8 cellular contexts compared by ENCODE assay signal in the genomic region with DNA sequence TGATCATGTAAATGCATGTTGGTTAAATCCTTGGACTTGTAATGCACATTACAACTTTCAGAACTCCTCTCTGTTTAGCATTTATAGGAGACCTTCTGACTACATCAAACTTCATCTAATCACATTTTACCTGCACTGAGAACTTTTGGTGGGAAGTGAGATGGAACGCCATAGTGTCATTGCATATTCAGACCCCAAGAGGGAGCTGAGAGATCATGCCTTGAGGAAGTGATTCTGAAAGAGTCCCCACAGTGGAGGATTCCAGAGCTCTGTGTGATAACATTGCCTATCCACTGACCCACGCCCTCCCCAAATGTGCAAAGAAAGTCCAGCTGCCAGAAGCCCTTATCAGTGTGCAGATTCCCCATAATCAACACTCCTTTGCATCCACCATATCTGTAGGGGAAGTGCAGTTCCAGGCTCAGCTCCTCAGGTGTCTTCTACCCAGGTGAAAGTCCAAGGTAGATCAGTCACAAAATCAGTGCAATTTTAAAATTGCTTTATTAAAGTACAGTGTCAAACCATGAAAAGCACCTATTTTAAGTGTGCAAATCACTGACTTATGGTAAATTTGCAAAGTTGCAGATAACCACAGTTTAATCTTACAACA.
A peak's percentile ranks its signal among the peaks of the same experiment; 100 is the strongest.
DNase-seq lines count a peak whose midpoint lies in the region; ATAC-seq, FAIRE-seq and TF ChIP-seq lines count a peak whose summit lies in the region.

No MANE protein-coding gene starts in this region.

- H3K36me3 ChIP-seq in bronchial epithelial cell (ENCODE audit: control insufficient read depth, insufficient read depth, low read length) (no peaks in the 10 kb centered on the region), lower lobe of right lung (no peaks in the 10 kb centered on the region), OCI-LY7 (ENCODE audit: insufficient read depth, low read length) (no peaks in the 10 kb centered on the region)

- no peak overlapping the region for H3K4me2 ChIP-seq in OCI-LY7 (ENCODE audit: low read length)

- ATAC-seq in lower lobe of right lung: peak; percentile 56 to 75

- no peaks in the 10 kb centered on the region for H3K9me3 ChIP-seq in lower lobe of right lung
- H3K9me3 ChIP-seq in OCI-LY7 (ENCODE audit: low read length): no peaks in the 10 kb centered on the region

- POLR2A ChIA-PET in AG04449 (lab: Yijun Ruan, JAX) (interaction anchor here (0.6 kb wide), 1 partner anchor 27 kb away, joined by 3 read pairs; no protein-coding TSS in a partner anchor), OCI-LY7 (lab: Charles Lee) (no interaction called here)

- H3K79me2 ChIP-seq in OCI-LY7 (ENCODE audit: insufficient read depth, low read depth, low read length): no peaks in the 10 kb centered on the region

- CTCF ChIA-PET in AG04449 (lab: Yijun Ruan, JAX): interaction anchor here (0.6 to 2.7 kb wide), 10 partner anchors 8 to 164 kb away, joined by 3 to 10 read pairs (median 3); no protein-coding TSS in a partner anchor
- CTCF ChIA-PET in OCI-LY7 (lab: Charles Lee; ENCODE audit: unreplicated experiment): no interaction called here

- H4K20me1 ChIP-seq in OCI-LY7 (ENCODE audit: insufficient read depth, low read length): no peaks in the 10 kb centered on the region

- H3K27me3 ChIP-seq in bronchial epithelial cell (ENCODE audit: control insufficient read depth, insufficient read depth, low read length) (no peaks in the 10 kb centered on the region), lower lobe of right lung (ENCODE audit: low read depth) (peaks cover 4% of the 10 kb centered on the region)

- BruUV-seq in OCI-LY7 (replicated peaks; lab: Mats Ljungman, UMichigan): no TSS peak

- H3K27ac ChIP-seq in lower lobe of right lung: no peak overlapping the region
- no peak overlapping the region for H3K27ac ChIP-seq in OCI-LY7 (ENCODE audit: low read depth, low read length, poor library complexity, severe bottlenecking)

- DNase-seq in AG04449 (ENCODE audit: low read depth, low spot score): no peak
- peak; percentile 23 to 36 for DNase-seq in NCI-H1930 (lab: John Stamatoyannopoulos, UW)
- peak; percentile 47 for DNase-seq in bronchial epithelial cell (ENCODE audit: low read depth)
- no peak for DNase-seq in lower lobe of right lung
- no peak for DNase-seq in HuH-7.5 (ENCODE audit: low spot score)
- no peak for DNase-seq in C1 segment of cervical spinal cord (lab: John Stamatoyannopoulos, UW)
- DNase-seq in OCI-LY7 (ENCODE audit: low spot score): no peak

- H3K9me2 ChIP-seq in OCI-LY7 (ENCODE audit: insufficient read depth, low read length): no peaks in the 10 kb centered on the region

- TF ChIP-seq CTCF in AG04449 (IDR thresholded peaks at IDR 0.05; ENCODE audit: insufficient read depth, low read length, missing control alignments): peak; percentile 62
- peak; percentile 54 for TF ChIP-seq CTCF in GM12874 (IDR thresholded peaks at IDR 0.05; ENCODE audit: insufficient read depth, low read depth, low read length)
- TF ChIP-seq CTCF in bronchial epithelial cell (IDR thresholded peaks at IDR 0.05; ENCODE audit: insufficient read depth, low read length, severe bottlenecking): peak; percentile 63
- TF ChIP-seq CTCF in lower lobe of right lung (IDR thresholded peaks at IDR 0.05): peak; percentile 69
- no peak for TF ChIP-seq CTCF in OCI-LY7 (conservative IDR thresholded peaks at IDR 0.05; ENCODE audit: low read length)

- intact Hi-C loops in lower lobe of right lung (cut with DNase I): no loop called here
- intact Hi-C loops in OCI-LY7 (cut with micrococcal nuclease; ENCODE audit: unreplicated experiment): no loop called here

- H3K4me1 ChIP-seq in lower lobe of right lung (no peaks in the 10 kb centered on the region), OCI-LY7 (ENCODE audit: insufficient read depth, low read length, poor library complexity, severe bottlenecking) (no peaks in the 10 kb centered on the region)

- no peak overlapping the region for H2AFZ ChIP-seq in OCI-LY7 (ENCODE audit: low read length)

- H3K4me3 ChIP-seq in AG04449 (ENCODE audit: low read depth, low read length) (no peak overlapping the region), bronchial epithelial cell (ENCODE audit: low read depth, low read length) (no peak overlapping the region), lower lobe of right lung (no peak overlapping the region), OCI-LY7 (ENCODE audit: low read depth, low read length, poor library complexity, severe bottlenecking) (no peak overlapping the region)

- peak; percentile 64 for FAIRE-seq in bronchial epithelial cell (lab: Jason Lieb, UNC)

Comparison
In these comparisons a context has a peak if more than half of its experiments do, and no peak if none do; other contexts are left out.
1. DNase-seq: peak in NCI-H1930 (2 of 2) and bronchial epithelial cell (single experiment); none in AG04449 (single experiment), lower lobe of right lung (single experiment), HuH-7.5 (single experiment), C1 segment of cervical spinal cord (0 of 14) and OCI-LY7 (single experiment).